In the genomic region with DNA sequence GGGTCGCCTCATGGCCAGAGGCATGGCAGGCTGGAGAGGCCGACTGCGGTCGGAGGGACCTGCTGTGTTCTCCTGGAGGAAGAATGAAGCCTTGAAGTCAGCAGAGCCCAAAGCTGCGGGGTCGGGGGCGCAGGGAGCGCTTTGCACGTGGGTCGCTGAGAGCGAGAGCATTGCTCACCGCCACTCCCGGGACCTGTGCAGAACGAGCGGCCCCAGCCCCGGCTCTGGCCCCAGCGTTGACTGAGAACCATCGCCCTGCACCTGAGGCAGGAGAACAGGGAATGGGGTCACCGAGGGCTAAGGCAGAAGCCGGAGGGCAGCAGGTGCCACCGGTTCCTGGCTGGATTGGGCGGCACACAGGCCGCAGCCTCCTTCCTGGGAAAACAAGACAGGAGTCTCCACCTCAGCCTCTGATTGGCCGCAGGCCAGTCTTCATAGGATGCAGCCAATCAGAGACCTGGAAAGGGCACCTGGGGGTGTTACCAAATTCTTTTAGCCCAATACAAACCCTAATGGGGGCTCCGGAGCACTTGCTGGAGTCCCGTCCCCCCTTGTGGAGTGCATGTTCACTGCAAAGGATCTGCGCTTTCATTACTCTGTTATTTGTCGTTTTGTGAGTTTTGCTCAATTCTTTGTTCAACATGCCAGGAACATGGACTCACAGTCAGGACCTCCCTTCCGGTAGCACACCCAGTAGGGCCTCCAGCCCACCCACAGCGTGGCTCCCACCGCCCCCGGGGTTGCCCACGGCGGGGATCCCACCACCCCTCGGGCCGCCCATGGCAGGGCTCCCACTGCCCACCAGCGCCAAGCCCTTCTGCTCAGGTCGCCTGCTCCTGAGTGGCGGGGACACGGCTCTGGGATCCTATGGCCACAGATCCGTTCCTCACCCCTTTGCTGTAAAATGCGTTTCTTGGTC, we compare ENCODE assay signal across 1 cellular context.
TF ChIP-seq lines count a peak whose summit lies in the region.

No MANE protein-coding gene starts in this region.

TF ChIP-seq in GM12878, 131 proteins besides CTCF, POLR2A, EP300 and RAD21:
- TF ChIP-seq FOS (IDR thresholded peaks at IDR 0.05; ENCODE audit: borderline replicate concordance, extremely low read depth, insufficient read length) (no peak), POLR2AphosphoS2 (IDR thresholded peaks at IDR 0.05; ENCODE audit: low read depth, low read length) (no peak), TCF3 (IDR thresholded peaks at IDR 0.05; ENCODE audit: borderline replicate concordance, insufficient read depth, low read depth, low read length) (no peak), MTA3 (IDR thresholded peaks at IDR 0.05; ENCODE audit: borderline replicate concordance, low read length) (no peak), KLF5 (IDR thresholded peaks at IDR 0.05; ENCODE audit: partially characterized antibody) (no peak), NRF1 (conservative IDR thresholded peaks at IDR 0.05; ENCODE audit: low read depth, low read length) (no peak), CHD2 (IDR thresholded peaks at IDR 0.05; ENCODE audit: borderline replicate concordance, low read depth, low read length) (no peak), ZSCAN29 (IDR thresholded peaks at IDR 0.05) (no peak), IKZF2 (IDR thresholded peaks at IDR 0.05) (no peak), ATF7 (IDR thresholded peaks at IDR 0.05; ENCODE audit: low read depth) (no peak)
- TF ChIP-seq, protein P1, sequence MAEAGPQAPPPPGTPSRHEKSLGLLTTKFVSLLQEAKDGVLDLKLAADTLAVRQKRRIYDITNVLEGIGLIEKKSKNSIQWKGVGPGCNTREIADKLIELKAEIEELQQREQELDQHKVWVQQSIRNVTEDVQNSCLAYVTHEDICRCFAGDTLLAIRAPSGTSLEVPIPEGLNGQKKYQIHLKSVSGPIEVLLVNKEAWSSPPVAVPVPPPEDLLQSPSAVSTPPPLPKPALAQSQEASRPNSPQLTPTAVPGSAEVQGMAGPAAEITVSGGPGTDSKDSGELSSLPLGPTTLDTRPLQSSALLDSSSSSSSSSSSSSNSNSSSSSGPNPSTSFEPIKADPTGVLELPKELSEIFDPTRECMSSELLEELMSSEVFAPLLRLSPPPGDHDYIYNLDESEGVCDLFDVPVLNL (IDR thresholded peaks at IDR 0.05; ENCODE audit: low read depth, low read length): no peak
- TF ChIP-seq, protein P2, sequence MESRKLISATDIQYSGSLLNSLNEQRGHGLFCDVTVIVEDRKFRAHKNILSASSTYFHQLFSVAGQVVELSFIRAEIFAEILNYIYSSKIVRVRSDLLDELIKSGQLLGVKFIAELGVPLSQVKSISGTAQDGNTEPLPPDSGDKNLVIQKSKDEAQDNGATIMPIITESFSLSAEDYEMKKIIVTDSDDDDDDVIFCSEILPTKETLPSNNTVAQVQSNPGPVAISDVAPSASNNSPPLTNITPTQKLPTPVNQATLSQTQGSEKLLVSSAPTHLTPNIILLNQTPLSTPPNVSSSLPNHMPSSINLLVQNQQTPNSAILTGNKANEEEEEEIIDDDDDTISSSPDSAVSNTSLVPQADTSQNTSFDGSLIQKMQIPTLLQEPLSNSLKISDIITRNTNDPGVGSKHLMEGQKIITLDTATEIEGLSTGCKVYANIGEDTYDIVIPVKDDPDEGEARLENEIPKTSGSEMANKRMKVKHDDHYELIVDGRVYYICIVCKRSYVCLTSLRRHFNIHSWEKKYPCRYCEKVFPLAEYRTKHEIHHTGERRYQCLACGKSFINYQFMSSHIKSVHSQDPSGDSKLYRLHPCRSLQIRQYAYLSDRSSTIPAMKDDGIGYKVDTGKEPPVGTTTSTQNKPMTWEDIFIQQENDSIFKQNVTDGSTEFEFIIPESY (IDR thresholded peaks at IDR 0.05): no peak
- TF ChIP-seq, protein P3, sequence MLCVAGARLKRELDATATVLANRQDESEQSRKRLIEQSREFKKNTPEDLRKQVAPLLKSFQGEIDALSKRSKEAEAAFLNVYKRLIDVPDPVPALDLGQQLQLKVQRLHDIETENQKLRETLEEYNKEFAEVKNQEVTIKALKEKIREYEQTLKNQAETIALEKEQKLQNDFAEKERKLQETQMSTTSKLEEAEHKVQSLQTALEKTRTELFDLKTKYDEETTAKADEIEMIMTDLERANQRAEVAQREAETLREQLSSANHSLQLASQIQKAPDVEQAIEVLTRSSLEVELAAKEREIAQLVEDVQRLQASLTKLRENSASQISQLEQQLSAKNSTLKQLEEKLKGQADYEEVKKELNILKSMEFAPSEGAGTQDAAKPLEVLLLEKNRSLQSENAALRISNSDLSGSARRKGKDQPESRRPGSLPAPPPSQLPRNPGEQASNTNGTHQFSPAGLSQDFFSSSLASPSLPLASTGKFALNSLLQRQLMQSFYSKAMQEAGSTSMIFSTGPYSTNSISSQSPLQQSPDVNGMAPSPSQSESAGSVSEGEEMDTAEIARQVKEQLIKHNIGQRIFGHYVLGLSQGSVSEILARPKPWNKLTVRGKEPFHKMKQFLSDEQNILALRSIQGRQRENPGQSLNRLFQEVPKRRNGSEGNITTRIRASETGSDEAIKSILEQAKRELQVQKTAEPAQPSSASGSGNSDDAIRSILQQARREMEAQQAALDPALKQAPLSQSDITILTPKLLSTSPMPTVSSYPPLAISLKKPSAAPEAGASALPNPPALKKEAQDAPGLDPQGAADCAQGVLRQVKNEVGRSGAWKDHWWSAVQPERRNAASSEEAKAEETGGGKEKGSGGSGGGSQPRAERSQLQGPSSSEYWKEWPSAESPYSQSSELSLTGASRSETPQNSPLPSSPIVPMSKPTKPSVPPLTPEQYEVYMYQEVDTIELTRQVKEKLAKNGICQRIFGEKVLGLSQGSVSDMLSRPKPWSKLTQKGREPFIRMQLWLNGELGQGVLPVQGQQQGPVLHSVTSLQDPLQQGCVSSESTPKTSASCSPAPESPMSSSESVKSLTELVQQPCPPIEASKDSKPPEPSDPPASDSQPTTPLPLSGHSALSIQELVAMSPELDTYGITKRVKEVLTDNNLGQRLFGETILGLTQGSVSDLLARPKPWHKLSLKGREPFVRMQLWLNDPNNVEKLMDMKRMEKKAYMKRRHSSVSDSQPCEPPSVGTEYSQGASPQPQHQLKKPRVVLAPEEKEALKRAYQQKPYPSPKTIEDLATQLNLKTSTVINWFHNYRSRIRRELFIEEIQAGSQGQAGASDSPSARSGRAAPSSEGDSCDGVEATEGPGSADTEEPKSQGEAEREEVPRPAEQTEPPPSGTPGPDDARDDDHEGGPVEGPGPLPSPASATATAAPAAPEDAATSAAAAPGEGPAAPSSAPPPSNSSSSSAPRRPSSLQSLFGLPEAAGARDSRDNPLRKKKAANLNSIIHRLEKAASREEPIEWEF (IDR thresholded peaks at IDR 0.05; ENCODE audit: insufficient replicate concordance, low read depth, low read length): no peak
